ENCODE assay signal across 8 cellular contexts in the genomic region with DNA sequence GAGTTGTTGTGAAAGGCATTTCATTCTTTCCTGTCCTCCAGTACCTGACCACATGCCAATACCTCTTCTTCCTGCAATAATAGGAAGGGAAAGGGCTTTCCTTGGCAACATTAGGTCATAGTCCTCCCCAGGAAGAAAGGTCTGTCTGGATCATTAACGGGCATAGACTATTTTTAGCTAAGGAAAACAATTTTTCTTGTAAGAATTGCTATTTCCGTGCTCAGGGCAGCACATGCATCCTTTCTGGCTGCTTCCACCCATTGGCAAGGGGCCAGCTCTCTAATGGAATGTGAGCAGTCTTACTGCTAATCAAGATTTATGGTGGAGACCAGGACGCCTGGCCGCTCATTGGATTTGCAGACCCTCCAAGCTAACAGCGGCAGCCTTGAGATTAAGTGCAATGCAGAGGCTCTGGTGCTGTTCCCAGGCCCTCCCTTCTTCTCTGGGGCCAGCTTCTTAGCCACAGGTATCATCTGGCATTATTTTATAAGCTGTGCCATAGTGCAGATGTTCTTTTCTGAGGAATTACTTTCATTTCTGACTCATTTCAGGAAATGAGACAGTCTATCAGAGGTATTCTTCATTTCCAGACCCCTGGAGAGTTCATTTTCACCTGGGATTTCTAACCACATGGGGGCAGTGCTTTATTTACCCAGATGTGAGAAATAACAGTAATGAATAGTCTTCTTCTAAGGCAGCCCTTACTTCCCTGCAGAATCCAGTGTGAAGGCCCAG. TPM values are rescaled to one million over a fixed set of nuclear protein-coding genes. Genes with fewer than 3 reads are reported as not detected.
A peak's percentile ranks its signal among the peaks of the same experiment; 100 is the strongest.
DNase-seq lines count a peak whose midpoint lies in the region; ATAC-seq and TF ChIP-seq lines count a peak whose summit lies in the region.

No MANE protein-coding gene starts in this region.

- no peak for TF ChIP-seq POLR2A in esophagus muscularis mucosa (IDR thresholded peaks at IDR 0.05; ENCODE audit: low read depth)

- WGBS in esophagus muscularis mucosa: 7% methylated on average over 5 of the region's 5 CpGs

- H3K4me1 ChIP-seq in esophagus muscularis mucosa: peaks cover 50 to 94% (median 80%) of the 10 kb centered on the region in 4 donors

- ATAC-seq in GM21390 (IDR thresholded peaks at IDR 0.05; ENCODE audit: unreplicated experiment): no peak

- no peaks in the 10 kb centered on the region for H3K27me3 ChIP-seq in esophagus muscularis mucosa

- peak overlapping the region in 2 of 4 donors; percentile 15 to 29 for H3K4me3 ChIP-seq in esophagus muscularis mucosa

- no peaks in the 10 kb centered on the region for H3K9me3 ChIP-seq in esophagus muscularis mucosa

- no peaks in the 10 kb centered on the region for H3K36me3 ChIP-seq in esophagus muscularis mucosa

- no peak for TF ChIP-seq EP300 in esophagus muscularis mucosa (IDR thresholded peaks at IDR 0.05)

- DNase-seq in NCI-H2196 (lab: John Stamatoyannopoulos, UW; ENCODE audit: unreplicated experiment) (peak; percentile 24), NCI-H2196 treated with DMSO at 0.1 percent for 48 hours (lab: John Stamatoyannopoulos, UW; ENCODE audit: unreplicated experiment) (no peak), HPDE6-E6E7 (ENCODE audit: extremely low spot score) (peak; percentile 51), RKO (ENCODE audit: low spot score) (peak; percentile 41), esophagus muscularis mucosa (ENCODE audit: extremely low spot score) (peak; percentile 93), non-pigmented ciliary epithelial cell (ENCODE audit: low read depth) (peak; percentile 63)
- no peak for DNase-seq in activated CD8-positive, alpha-beta memory T cell treated with anti-CD3 and anti-CD28 coated beads, Interleukin-2, amount 50 U/mL, for 48 hours

- peak overlapping the region; percentile 66 to 79 (median 68) for H3K27ac ChIP-seq in esophagus muscularis mucosa (replicated peaks in 1 of 4)

- intact Hi-C loops in esophagus muscularis mucosa (cut with DNase I): no loop called here

- TF ChIP-seq CTCF in esophagus muscularis mucosa (IDR thresholded peaks at IDR 0.05): peak; percentile 46 to 53 (median 52)

RNA-seq across cellular contexts. Expression of gene ANO6, which starts 52.9 kb away (rescaled TPM):
- 100 to 1,000 TPM; 141 to 208 (median 166) TPM for total RNA-seq in esophagus muscularis mucosa

Comparison
In these comparisons a context has a peak if more than half of its experiments do, and no peak if none do; other contexts are left out.
1. DNase-seq: peak in NCI-H2196 (single experiment), HPDE6-E6E7 (single experiment), RKO (single experiment), esophagus muscularis mucosa (single experiment) and non-pigmented ciliary epithelial cell (single experiment); none in NCI-H2196 treated with DMSO at 0.1 percent for 48 hours (single experiment) and activated CD8-positive, alpha-beta memory T cell treated with anti-CD3 and anti-CD28 coated beads, Interleukin-2, amount 50 U/mL, for 48 hours (single experiment).